ENCODE assay signal across 13 cellular contexts in the genomic region with DNA sequence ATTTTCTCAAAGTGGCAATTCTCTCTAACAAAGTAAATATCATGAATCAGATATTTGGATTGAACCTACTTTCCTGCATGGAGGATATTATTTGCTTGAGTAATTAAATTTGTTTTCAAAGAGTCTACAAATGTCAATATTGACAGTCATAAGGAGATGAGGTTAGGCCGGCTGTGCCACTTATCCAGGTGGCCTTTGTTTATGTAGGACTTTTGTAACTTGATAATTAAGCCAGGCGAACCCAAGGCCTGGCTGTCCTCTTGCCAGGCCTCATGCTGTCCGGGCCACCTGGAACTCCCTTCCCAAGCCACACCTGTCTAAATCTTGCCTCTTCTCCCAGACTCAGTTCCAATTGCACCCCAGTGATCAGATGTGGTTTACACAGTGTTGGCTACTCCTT.
A peak's percentile ranks its signal among the peaks of the same experiment; 100 is the strongest.
DNase-seq lines count a peak whose midpoint lies in the region; ATAC-seq and TF ChIP-seq lines count a peak whose summit lies in the region.
"Had no signal": no experiment of that assay in that cellular context is flagged by ENCODE, and none has a peak within 500 bp of the region (broad histone marks: within the 10 kb centered on the region; RNA-seq: fewer than 3 reads in every experiment).

No MANE protein-coding gene starts in this region.

- TF ChIP-seq CTCF in Caco-2 (IDR thresholded peaks at IDR 0.05; ENCODE audit: insufficient read depth in 1 of 2, low read depth in 1 of 2, low read length in 1 of 2, severe bottlenecking in 1 of 2, unreplicated experiment in 1 of 2) (no peak), left lung (IDR thresholded peaks at IDR 0.05) (no peak), GM20000 (IDR thresholded peaks at IDR 0.05; ENCODE audit: extremely low read depth, missing control alignments) (no peak)

- H3K27me3 Mint-ChIP-seq in Caco-2 (ENCODE audit: insufficient read depth, unreplicated experiment), result no peaks in the 10 kb centered on the region
- H3K27me3 Mint-ChIP-seq in T-cell, result peaks cover 2 to 9% of the 10 kb centered on the region in 2 donors
- H3K27me3 Mint-ChIP-seq: activated T-cell treated with anti-CD3 and anti-CD28 coated beads, Interleukin-2, amount 50 U/mL, for 24 hours had no signal

- H3K4me3 ChIP-seq in Caco-2 (ENCODE audit: low read depth, low read length), result no peak overlapping the region
- no peak overlapping the region for H3K4me3 ChIP-seq in left lung
- H3K4me3 ChIP-seq: thoracic aorta had no signal

- H3K9me3 Mint-ChIP-seq in Caco-2 (ENCODE audit: unreplicated experiment) (peaks cover 10% of the 10 kb centered on the region), T-cell (peaks cover 3 to 11% (median 6%) of the 10 kb centered on the region in 3 donors)

- H3K36me3 ChIP-seq in Caco-2 (ENCODE audit: control insufficient read depth, insufficient read depth, low read length) (no peaks in the 10 kb centered on the region), left lung (no peaks in the 10 kb centered on the region)
- H3K36me3 ChIP-seq: thoracic aorta had no signal

- CTCF ChIA-PET in Caco-2 (lab: Charles Lee), result no interaction called here
- CTCF ChIA-PET in T-cell (lab: Charles Lee), result no interaction called here

- H3K4me1 Mint-ChIP-seq in Caco-2 (ENCODE audit: low read depth, unreplicated experiment), result peaks cover 9% of the 10 kb centered on the region
- H3K4me1 Mint-ChIP-seq in T-cell, result no peaks in the 10 kb centered on the region

- no TSS peak for BruUV-seq in Caco-2 (replicated peaks; lab: Mats Ljungman, UMichigan)

- H3K27ac Mint-ChIP-seq in Caco-2 (ENCODE audit: unreplicated experiment) (no peak overlapping the region), T-cell (no peak overlapping the region)
- H3K27ac Mint-ChIP-seq: activated T-cell treated with anti-CD3 and anti-CD28 coated beads, Interleukin-2, amount 50 U/mL, for 24 hours had no signal

- H3K9me3 ChIP-seq in Caco-2 (no peaks in the 10 kb centered on the region), left lung (peaks cover 0 to 8% of the 10 kb centered on the region in 2 donors)

- H3K4me1 ChIP-seq in Caco-2, result peaks cover 23% of the 10 kb centered on the region
- H3K4me1 ChIP-seq in left lung, result no peaks in the 10 kb centered on the region

- intact Hi-C loops in Caco-2 (cut with micrococcal nuclease; ENCODE audit: unreplicated experiment) (loop anchor here (5.0 to 10.0 kb wide), 3 partner anchors 70 to 202 kb away; no protein-coding TSS in a partner anchor), left lung (cut with DNase I) (no loop called here)

- no peak overlapping the region for H3K4me3 Mint-ChIP-seq in Caco-2 (ENCODE audit: unreplicated experiment)
- no peak overlapping the region for H3K4me3 Mint-ChIP-seq in T-cell
- H3K4me3 Mint-ChIP-seq: activated T-cell treated with anti-CD3 and anti-CD28 coated beads, Interleukin-2, amount 50 U/mL, for 24 hours had no signal

- POLR2A ChIA-PET in Caco-2 (lab: Charles Lee) (no interaction called here), T-cell (lab: Charles Lee) (no interaction called here)

- no peaks in the 10 kb centered on the region for H3K27me3 ChIP-seq in Caco-2 (replicated peaks; ENCODE audit: control insufficient read depth, insufficient read depth, low read length)
- peaks cover 0 to 6% of the 10 kb centered on the region in 2 donors for H3K27me3 ChIP-seq in left lung

- DNase-seq in Caco-2 (peak; percentile 32 to 49), NCI-H146 treated with DMSO at 0.1 percent for 48 hours (lab: John Stamatoyannopoulos, UW; ENCODE audit: unreplicated experiment) (peak; percentile 38), NCI-H774 (lab: John Stamatoyannopoulos, UW) (peak; percentile 89), left lung (peak in 1 of 2 donors; percentile 57), GM20000 (ENCODE audit: low spot score) (no peak), occipital lobe (lab: John Stamatoyannopoulos, UW) (no peak), T-cell (no peak)
- DNase-seq in activated CD4-positive, alpha-beta T cell treated with anti-CD3 and anti-CD28 coated beads for 48 hours, result no peak
- DNase-seq: activated T-cell treated with anti-CD3 and anti-CD28 coated beads, Interleukin-2, amount 50 U/mL, for 24 hours; amygdala; GDM1; RPMI8226 had no signal

- ATAC-seq in left lung (peak; percentile 88), T-cell (replicated peaks in 1 of 4) (no peak)

- H3K27ac ChIP-seq in left lung, result no peak overlapping the region
- H3K27ac ChIP-seq: thoracic aorta had no signal

- H3K36me3 Mint-ChIP-seq in Caco-2 (ENCODE audit: insufficient read depth, unreplicated experiment) (no peaks in the 10 kb centered on the region), T-cell (no peaks in the 10 kb centered on the region)

Comparison
In these comparisons a context has a peak if more than half of its experiments do, and no peak if none do; other contexts are left out.
1. DNase-seq: peak in Caco-2 (2 of 2), NCI-H146 treated with DMSO at 0.1 percent for 48 hours (single experiment) and NCI-H774 (single experiment); none in GM20000 (single experiment), occipital lobe (single experiment), T-cell (0 of 34) and activated CD4-positive, alpha-beta T cell treated with anti-CD3 and anti-CD28 coated beads for 48 hours (single experiment).